8 cellular contexts compared by ENCODE assay signal in genomic region chr5:98771389-98772109, GRCh38. TPM values are rescaled to one million over a fixed set of nuclear protein-coding genes. Genes with fewer than 3 reads are reported as not detected.
A peak's percentile ranks its signal among the peaks of the same experiment; 100 is the strongest.
DNase-seq lines count a peak whose midpoint lies in the region; ATAC-seq and TF ChIP-seq lines count a peak whose summit lies in the region.

No MANE protein-coding gene starts in this region.

- H3K4me3 ChIP-seq in BE2C (ENCODE audit: low read depth, low read length) (peak overlapping the region; percentile 85), SU-DHL-6 (ENCODE audit: insufficient read depth, low read length, poor library complexity, severe bottlenecking) (peak overlapping the region; percentile 36), iPS-18c (ENCODE audit: insufficient read depth, low read depth, low read length) (peak overlapping the region; percentile 81; the same call in 1 of the 2 replicates), skeletal muscle cell (ENCODE audit: low read depth, low read length) (peak overlapping the region; percentile 83)

- peak overlapping the region; percentile 57 for H2AFZ ChIP-seq in SU-DHL-6 (ENCODE audit: low read depth, low read length, severe bottlenecking)

- no peaks in the 10 kb centered on the region for H3K9me2 ChIP-seq in SU-DHL-6 (replicated peaks; ENCODE audit: insufficient read depth, low read length)

- H3K36me3 ChIP-seq in BE2C (peaks cover 5% of the 10 kb centered on the region), SU-DHL-6 (ENCODE audit: low read length) (no peaks in the 10 kb centered on the region)

- H3K4me1 ChIP-seq in BE2C: no peaks in the 10 kb centered on the region; the same call in 1 of the 2 replicates

- no peak overlapping the region for H3K27ac ChIP-seq in SU-DHL-6 (ENCODE audit: low read depth, low read length)

- H3K9me3 ChIP-seq in BE2C (no peaks in the 10 kb centered on the region), SU-DHL-6 (ENCODE audit: insufficient read depth, low read length) (no peaks in the 10 kb centered on the region), iPS-18c (ENCODE audit: control insufficient read depth, insufficient read depth, low read length) (peaks cover 3% of the 10 kb centered on the region)

- peak; percentile 8 for ATAC-seq in GM18909 (IDR thresholded peaks at IDR 0.05; ENCODE audit: poor library complexity, unreplicated experiment)

- peak overlapping the region; percentile 63 for H3K4me2 ChIP-seq in SU-DHL-6 (ENCODE audit: low read depth, low read length, poor library complexity, severe bottlenecking)

- H3K79me2 ChIP-seq in SU-DHL-6 (ENCODE audit: insufficient read depth, low read length): peaks cover 11% of the 10 kb centered on the region; the same call in 1 of the 2 replicates

- peak; percentile 100 for TF ChIP-seq CTCF in BE2C (IDR thresholded peaks at IDR 0.05; ENCODE audit: low read depth, low read length)
- peak; percentile 88 for TF ChIP-seq CTCF in SU-DHL-6 (IDR thresholded peaks at IDR 0.05; ENCODE audit: insufficient read depth, low read length, poor library complexity, severe bottlenecking)

- peak overlapping the region; percentile 21 for H3K9ac ChIP-seq in SU-DHL-6 (ENCODE audit: low read length)

- in situ Hi-C loops in T47D (cut with HindIII; ENCODE audit: low pct_unique_long_range_greater_than_20kb, low sequenced_read_pairs): no loop called here

- peaks cover 7% of the 10 kb centered on the region for H3K27me3 ChIP-seq in BE2C
- no peaks in the 10 kb centered on the region for H3K27me3 ChIP-seq in SU-DHL-6 (ENCODE audit: low read length)

- peaks cover 13% of the 10 kb centered on the region for H4K20me1 ChIP-seq in SU-DHL-6 (ENCODE audit: low read depth, low read length)

- DNase-seq in BE2C: peak; percentile 80
- DNase-seq in NCI-H1417 treated with DMSO at 0.1 percent for 48 hours (lab: John Stamatoyannopoulos, UW): peak; percentile 64
- peak; percentile 64 to 93 for DNase-seq in T47D (ENCODE audit: low read depth in 1 of 2, low spot score in 1 of 2)
- peak; percentile 74 for DNase-seq in skeletal muscle cell (ENCODE audit: low read depth)
- no peak for DNase-seq in GOT3 (lab: John Stamatoyannopoulos, UW)

- peaks cover 17% of the 10 kb centered on the region; the same call in 1 of the 2 replicates for H3F3A ChIP-seq in SU-DHL-6 (ENCODE audit: insufficient read depth)

RNA-seq across cellular contexts. Expression of gene RGMB, which starts 1.9 kb away (rescaled TPM):
- 37.2 TPM for polyA plus RNA-seq in BE2C (2012; ENCODE audit: insufficient read depth, insufficient read length, low read depth)
